Comparison of ENCODE assay signal across 11 cellular contexts in the genomic region with DNA sequence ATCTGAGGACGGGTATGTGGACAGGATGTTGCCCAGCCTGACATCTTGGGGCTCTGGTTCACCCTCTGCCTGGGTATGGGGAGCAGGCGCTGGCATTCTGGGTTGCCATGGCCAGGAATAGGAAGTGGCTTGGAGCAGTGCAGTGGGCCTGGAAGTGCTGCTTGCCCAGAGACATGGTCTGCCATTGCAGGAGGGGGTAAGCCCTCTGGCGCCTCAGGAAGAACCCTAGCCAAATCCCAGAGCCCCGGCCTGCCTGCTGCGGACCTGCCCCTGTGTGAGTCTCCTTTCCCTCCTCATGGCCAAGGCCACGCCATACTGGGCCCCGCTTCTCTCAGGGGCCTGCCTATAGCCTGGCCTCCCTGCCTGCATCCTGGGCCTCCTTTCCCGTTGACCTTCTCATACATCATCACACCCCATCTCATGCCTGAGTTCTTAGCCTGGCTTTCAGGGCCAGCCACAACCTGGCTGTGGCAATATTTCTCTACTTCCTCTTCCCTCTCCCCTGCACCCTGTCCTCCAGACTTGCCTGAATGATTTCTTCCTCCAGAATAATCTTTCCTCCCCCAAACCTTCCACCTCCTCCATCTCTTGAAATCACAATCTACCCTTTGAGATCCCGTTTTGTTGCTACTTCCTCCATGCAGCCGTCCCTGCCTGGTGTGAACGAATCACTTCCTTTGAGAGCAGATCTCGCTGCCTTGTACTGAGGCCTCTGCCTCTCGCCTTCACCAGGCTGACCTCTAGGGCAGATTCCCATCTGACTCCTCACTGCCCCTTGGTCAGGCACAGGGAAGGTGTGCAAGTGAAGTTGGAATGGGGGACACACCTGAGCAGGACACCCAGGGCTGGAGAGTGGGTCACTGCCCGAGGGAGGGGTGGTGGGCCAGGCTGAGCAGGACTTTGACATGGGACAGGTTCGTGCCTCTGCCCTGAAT. TPM values are rescaled to one million over a fixed set of nuclear protein-coding genes. Genes with fewer than 3 reads are reported as not detected.
A peak's percentile ranks its signal among the peaks of the same experiment; 100 is the strongest.
DNase-seq lines count a peak whose midpoint lies in the region; ATAC-seq, FAIRE-seq and TF ChIP-seq lines count a peak whose summit lies in the region.
"Had no signal": no experiment of that assay in that cellular context is flagged by ENCODE, and none has a peak within 500 bp of the region (broad histone marks: within the 10 kb centered on the region; RNA-seq: fewer than 3 reads in every experiment).

No MANE protein-coding gene starts in this region.

- intact Hi-C loops in endothelial cell of umbilical vein (cut with micrococcal nuclease) = no loop called here

- H2BK120ac ChIP-seq in trophoblast cell (ENCODE audit: insufficient read depth, low read length, poor library complexity) = no peak overlapping the region

- no peak overlapping the region for H2BK5ac ChIP-seq in trophoblast cell (ENCODE audit: low read depth, low read length, poor library complexity)

- no TSS peak for BruUV-seq in endothelial cell of umbilical vein (replicated peaks; lab: Mats Ljungman, UMichigan)

- H2AFZ ChIP-seq in endothelial cell of umbilical vein (ENCODE audit: low read depth, low read length) = peak overlapping the region; percentile 44
- H2AFZ ChIP-seq in trophoblast cell (ENCODE audit: insufficient read depth, low read length, poor library complexity) = no peak overlapping the region

- no peak overlapping the region for H2BK12ac ChIP-seq in trophoblast cell (ENCODE audit: low read length)

- H3K27me3 ChIP-seq in endothelial cell of umbilical vein (ENCODE audit: control insufficient read depth in 2 of 2, insufficient read depth in 2 of 2, low read length in 2 of 2) (no peaks in the 10 kb centered on the region), trophoblast cell (ENCODE audit: insufficient read depth, low read length) (no peaks in the 10 kb centered on the region)

- H3K79me2 ChIP-seq in endothelial cell of umbilical vein (ENCODE audit: control insufficient read depth, insufficient read depth, low read length) = no peaks in the 10 kb centered on the region
- no peaks in the 10 kb centered on the region for H3K79me2 ChIP-seq in trophoblast cell (ENCODE audit: control insufficient read depth, insufficient read depth, low read length, poor library complexity)

- H3K23ac ChIP-seq in trophoblast cell (ENCODE audit: low read length) = no peak overlapping the region

- H3K36me3 ChIP-seq in endothelial cell of umbilical vein (ENCODE audit: control insufficient read depth in 2 of 2, extremely low read depth in 1 of 2, insufficient read depth in 2 of 2, low read length in 2 of 2) (no peaks in the 10 kb centered on the region), trophoblast cell (ENCODE audit: control insufficient read depth in 1 of 2, insufficient read depth in 2 of 2, low read length in 2 of 2) (no peaks in the 10 kb centered on the region)

- no peaks in the 10 kb centered on the region for H3K79me1 ChIP-seq in trophoblast cell (ENCODE audit: low read length)

- DNase-seq in ELR (ENCODE audit: low read depth) (peak; percentile 60), OCI-M1 (lab: John Stamatoyannopoulos, UW) (peak; percentile 69), endothelial cell of umbilical vein (ENCODE audit: low read depth, low spot score) (peak; percentile 26), trophoblast cell (no peak), epidermal melanocyte (ENCODE audit: insufficient read length, low spot score) (no peak), DMS 273 (lab: John Stamatoyannopoulos, UW; ENCODE audit: unreplicated experiment) (no peak)
- DNase-seq: NCI-H1694 treated with DMSO at 0.1 percent for 48 hours had no signal

- dilution Hi-C loops in endothelial cell of umbilical vein (cut with MboI; ENCODE audit: extremely low pct_ligation_motif_present, low sequenced_read_pairs) = no loop called here

- H4K20me1 ChIP-seq in endothelial cell of umbilical vein (replicated peaks; ENCODE audit: control insufficient read depth, extremely low read depth, insufficient read depth, low read length) = no peaks in the 10 kb centered on the region

- H3K9me3 ChIP-seq in endothelial cell of umbilical vein (replicated peaks; ENCODE audit: control insufficient read depth, insufficient read depth, low read length) = no peaks in the 10 kb centered on the region
- no peaks in the 10 kb centered on the region for H3K9me3 ChIP-seq in trophoblast cell (ENCODE audit: insufficient read depth, low read depth, low read length)
- H3K9me3 ChIP-seq: mucosa of descending colon had no signal

- no CpG with 5 or more reads among the region's 15 CpGs for WGBS in trophoblast cell (ENCODE audit: extremely low coverage, insufficient coverage, insufficient read length)

- no peak for ATAC-seq in GM21447 (IDR thresholded peaks at IDR 0.05; ENCODE audit: unreplicated experiment)
- ATAC-seq in GM19452 (IDR thresholded peaks at IDR 0.05; ENCODE audit: unreplicated experiment) = no peak

- H3K4me3 ChIP-seq in endothelial cell of umbilical vein (replicated peaks in 1 of 3; ENCODE audit: insufficient read depth in 1 of 3, low read depth in 1 of 3, low read length in 3 of 3) (no peak overlapping the region), trophoblast cell (ENCODE audit: low read depth, low read length) (no peak overlapping the region)
- H3K4me3 ChIP-seq: mucosa of descending colon had no signal

- H3K27ac ChIP-seq in endothelial cell of umbilical vein (ENCODE audit: insufficient read depth, low read depth, low read length) = peak overlapping the region; percentile 80
- no peak overlapping the region for H3K27ac ChIP-seq in trophoblast cell (ENCODE audit: low read depth, low read length)

- no peak overlapping the region for H4K8ac ChIP-seq in trophoblast cell (ENCODE audit: low read depth, low read length)

- H3K18ac ChIP-seq in trophoblast cell (ENCODE audit: low read length) = no peak overlapping the region

- CTCF ChIA-PET in endothelial cell of umbilical vein (lab: Charles Lee) = interaction anchor here (1.5 to 2.4 kb wide), 3 partner anchors 9 to 19 kb away, joined by 13 to 44 read pairs (median 20); no protein-coding TSS in a partner anchor

- H2AK5ac ChIP-seq in trophoblast cell (ENCODE audit: low read length) = peak overlapping the region; percentile 42

- no peak for TF ChIP-seq CTCF in endothelial cell of umbilical vein (IDR thresholded peaks at IDR 0.05; ENCODE audit: extremely low read depth in 1 of 2, insufficient read depth in 1 of 2, low read depth in 1 of 2, low read length in 2 of 2)

- POLR2A ChIA-PET in endothelial cell of umbilical vein (lab: Charles Lee) = no interaction called here

- no peak overlapping the region for H3K14ac ChIP-seq in trophoblast cell (ENCODE audit: low read length)

- H3K9ac ChIP-seq in endothelial cell of umbilical vein (replicated peaks; ENCODE audit: extremely low read depth, insufficient read depth, low read length) (no peak overlapping the region), trophoblast cell (ENCODE audit: low read length) (no peak overlapping the region)

- FAIRE-seq in endothelial cell of umbilical vein (lab: Jason Lieb, UNC) = peak; percentile 78
- FAIRE-seq: TTC549 had no signal

- H3K4me2 ChIP-seq in endothelial cell of umbilical vein (ENCODE audit: insufficient read depth, low read length) = no peak overlapping the region
- H3K4me2 ChIP-seq in trophoblast cell (ENCODE audit: low read length) = no peak overlapping the region

- no peak overlapping the region for H4K12ac ChIP-seq in trophoblast cell (ENCODE audit: low read depth, low read length)

- no peak for TF ChIP-seq POLR2A in endothelial cell of umbilical vein (IDR thresholded peaks at IDR 0.05; ENCODE audit: low read depth, low read length)

- H3K4me1 ChIP-seq in endothelial cell of umbilical vein (ENCODE audit: control insufficient read depth, extremely low read depth, insufficient read depth, low read length) (peaks cover 35% of the 10 kb centered on the region), trophoblast cell (ENCODE audit: control insufficient read depth in 1 of 2, insufficient read depth in 2 of 2, low read length in 2 of 2) (peaks cover 0 to 19% of the 10 kb centered on the region in 2 experiments)

- H3K9me1 ChIP-seq in endothelial cell of umbilical vein (replicated peaks; ENCODE audit: control insufficient read depth, extremely low read depth, insufficient read depth, low read length) = no peaks in the 10 kb centered on the region

- H4K91ac ChIP-seq in trophoblast cell (ENCODE audit: low read depth, low read length) = no peak overlapping the region

- no peak overlapping the region for H3K4ac ChIP-seq in trophoblast cell (ENCODE audit: low read depth, low read length)

RNA-seq across cellular contexts. Expression of gene CAPN5, which starts 5.2 kb away (rescaled TPM):
- total RNA-seq in endothelial cell of umbilical vein = 14.3 and 15.0 TPM in 2 replicates
- 16.6 and 17.0 TPM in 2 replicates for polyA plus RNA-seq in endothelial cell of umbilical vein
- 9.6 and 11.1 TPM in 2 replicates for polyA plus RNA-seq in endothelial cell of umbilical vein (2011; cell fraction: cytosol; rRNA removed)
- polyA plus RNA-seq in endothelial cell of umbilical vein (2011; cell fraction: nucleus; rRNA removed) = 36.2 and 38.8 TPM in 2 replicates
- 18.8 and 22.0 TPM in 2 replicates for polyA plus RNA-seq in endothelial cell of umbilical vein (2012)
- polyA minus RNA-seq in endothelial cell of umbilical vein = 10.2 and 11.7 TPM in 2 replicates
- polyA minus RNA-seq in endothelial cell of umbilical vein (2011; cell fraction: cytosol; rRNA and poly(A)+ RNA removed) = not detected
- 9.4 and 11.9 TPM in 2 replicates for polyA minus RNA-seq in endothelial cell of umbilical vein (2011; cell fraction: nucleus; rRNA and poly(A)+ RNA removed)
- 5.7 and 5.9 TPM in 2 replicates for polyA plus RNA-seq in trophoblast cell (2013)

RNA-seq across cellular contexts. Expression of gene OMP, which starts 30.7 kb away (rescaled TPM):
- total RNA-seq in endothelial cell of umbilical vein = 0.76 and 0.80 TPM in 2 replicates
- 0.30 TPM in 1 of 2 replicates, not detected in the other for polyA plus RNA-seq in endothelial cell of umbilical vein
- polyA plus RNA-seq in endothelial cell of umbilical vein (2011; cell fraction: cytosol; rRNA removed) = not detected in 2 replicates
- 0.91 TPM in 1 of 2 replicates, not detected in the other for polyA plus RNA-seq in endothelial cell of umbilical vein (2011; cell fraction: nucleus; rRNA removed)
- not detected in 2 replicates for polyA plus RNA-seq in endothelial cell of umbilical vein (2012)
- polyA minus RNA-seq in endothelial cell of umbilical vein = 1.6 TPM in 1 of 2 replicates, not detected in the other
- not detected for polyA minus RNA-seq in endothelial cell of umbilical vein (2011; cell fraction: cytosol; rRNA and poly(A)+ RNA removed)
- 1.3 and 2.8 TPM in 2 replicates for polyA minus RNA-seq in endothelial cell of umbilical vein (2011; cell fraction: nucleus; rRNA and poly(A)+ RNA removed)
- polyA plus RNA-seq in trophoblast cell (2013) = not detected in 2 replicates

RNA-seq across cellular contexts. Expression of gene B3GNT6, which starts 37.7 kb away (rescaled TPM):
- total RNA-seq in endothelial cell of umbilical vein = not detected in 2 replicates
- polyA plus RNA-seq in endothelial cell of umbilical vein = not detected in 2 replicates
- not detected in 2 replicates for polyA plus RNA-seq in endothelial cell of umbilical vein (2011; cell fraction: cytosol; rRNA removed)
- polyA plus RNA-seq in endothelial cell of umbilical vein (2011; cell fraction: nucleus; rRNA removed) = not detected in 2 replicates
- polyA plus RNA-seq in endothelial cell of umbilical vein (2012) = not detected in 2 replicates
- polyA minus RNA-seq in endothelial cell of umbilical vein = not detected in 2 replicates
- not detected for polyA minus RNA-seq in endothelial cell of umbilical vein (2011; cell fraction: cytosol; rRNA and poly(A)+ RNA removed)
- polyA minus RNA-seq in endothelial cell of umbilical vein (2011; cell fraction: nucleus; rRNA and poly(A)+ RNA removed) = not detected in 2 replicates
- 0.01 TPM in 2 replicates for polyA plus RNA-seq in trophoblast cell (2013)

RNA-seq across cellular contexts. Expression of gene MYO7A, which starts 56.1 kb away (rescaled TPM):
- total RNA-seq in endothelial cell of umbilical vein = 1.4 and 3.6 TPM in 2 replicates
- polyA plus RNA-seq in endothelial cell of umbilical vein = 1.1 and 1.3 TPM in 2 replicates
- 0.94 and 0.96 TPM in 2 replicates for polyA plus RNA-seq in endothelial cell of umbilical vein (2011; cell fraction: cytosol; rRNA removed)
- polyA plus RNA-seq in endothelial cell of umbilical vein (2011; cell fraction: nucleus; rRNA removed) = 3.6 and 4.3 TPM in 2 replicates
- polyA plus RNA-seq in endothelial cell of umbilical vein (2012) = 0.20 and 0.29 TPM in 2 replicates
- polyA minus RNA-seq in endothelial cell of umbilical vein = 1.0 and 1.3 TPM in 2 replicates
- not detected for polyA minus RNA-seq in endothelial cell of umbilical vein (2011; cell fraction: cytosol; rRNA and poly(A)+ RNA removed)
- polyA minus RNA-seq in endothelial cell of umbilical vein (2011; cell fraction: nucleus; rRNA and poly(A)+ RNA removed) = 1.4 and 1.9 TPM in 2 replicates
- polyA plus RNA-seq in trophoblast cell (2013) = 1.7 TPM in 2 replicates

Comparison
In these comparisons a context has a peak if more than half of its experiments do, and no peak if none do; other contexts are left out.
1. DNase-seq: peak in ELR (single experiment), OCI-M1 (single experiment) and endothelial cell of umbilical vein (single experiment); none in trophoblast cell (0 of 2), epidermal melanocyte (single experiment) and DMS 273 (single experiment).